ENCODE assay signal across 14 cellular contexts in the genomic region with DNA sequence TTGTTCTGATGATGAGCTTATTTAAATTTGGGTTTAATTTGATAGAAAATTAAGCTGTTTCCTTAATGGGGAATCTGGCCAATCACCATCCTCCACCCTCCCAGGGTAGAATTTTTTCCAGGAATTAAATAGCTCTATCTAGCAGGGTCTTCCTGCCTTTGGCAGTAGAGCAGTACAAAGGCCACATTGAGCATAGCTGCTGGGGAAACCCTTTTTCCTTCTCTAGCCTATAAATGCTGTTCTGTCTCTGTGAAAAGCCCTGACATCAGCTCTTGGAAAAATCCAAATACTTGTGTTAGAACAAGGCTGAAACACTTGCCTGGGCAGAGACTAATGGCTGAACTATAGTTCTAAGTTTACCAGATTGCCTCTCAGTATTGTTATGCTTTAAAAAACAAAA. TPM values are rescaled to one million over a fixed set of nuclear protein-coding genes. Genes with fewer than 3 reads are reported as not detected.
DNase-seq lines count a peak whose midpoint lies in the region; ATAC-seq and TF ChIP-seq lines count a peak whose summit lies in the region.
"Had no signal": no experiment of that assay in that cellular context is flagged by ENCODE, and none has a peak within 500 bp of the region (broad histone marks: within the 10 kb centered on the region; RNA-seq: fewer than 3 reads in every experiment).

No MANE protein-coding gene starts in this region.

- intact Hi-C loops in gastrocnemius medialis (cut with DNase I; ENCODE audit: low total_unique reads) = loop anchor here (2.0 kb wide), 1 partner anchor 16 kb away; no protein-coding TSS in a partner anchor

- no peak for TF ChIP-seq CTCF in RWPE2 (IDR thresholded peaks at IDR 0.05; ENCODE audit: poor library complexity, severe bottlenecking)
- TF ChIP-seq CTCF in gastrocnemius medialis (IDR thresholded peaks at IDR 0.05 in 4 of 5, conservative IDR thresholded peaks at IDR 0.05 in 1 of 5) = no peak

- H3K4me1 ChIP-seq in RWPE2 (ENCODE audit: insufficient read depth, poor library complexity, severe bottlenecking) (peaks cover 30% of the 10 kb centered on the region), gastrocnemius medialis (peaks cover 59 to 62% of the 10 kb centered on the region in 2 donors)

- 0 out of 2 replicates have a peak, but pooled peaks cover 4% of the 10 kb centered on the region for H3K36me3 ChIP-seq in RWPE2 (ENCODE audit: low read depth)
- no peaks in the 10 kb centered on the region for H3K36me3 ChIP-seq in gastrocnemius medialis
- H3K36me3 ChIP-seq: BLaER1 treated with 17β-estradiol and CSF1 and Interleukin-3, amounts not matched to agents 10 nM and 100 nM; breast epithelium had no signal

- H3K27me3 ChIP-seq in RWPE2 (ENCODE audit: insufficient read depth, poor library complexity, severe bottlenecking) = no peaks in the 10 kb centered on the region
- H3K27me3 ChIP-seq in gastrocnemius medialis = no peaks in the 10 kb centered on the region
- H3K27me3 ChIP-seq: BLaER1 treated with 17β-estradiol and CSF1 and Interleukin-3, amounts not matched to agents 10 nM and 100 nM; breast epithelium had no signal

- TF ChIP-seq POLR2A in gastrocnemius medialis (IDR thresholded peaks at IDR 0.05) = no peak

- ATAC-seq in RWPE2 (ENCODE audit: low read depth) (no peak), gastrocnemius medialis (peak in 1 of 2 donors; percentile 28), GM18873 (IDR thresholded peaks at IDR 0.05; ENCODE audit: low FRiP score, unreplicated experiment) (no peak)

- in situ Hi-C loops in gastrocnemius medialis (cut with MboI; ENCODE audit: low sequenced_read_pairs in 4 of 4) = no loop called here

- H3K9me3 ChIP-seq in RWPE2 (ENCODE audit: severe bottlenecking) (peaks cover 4% of the 10 kb centered on the region), gastrocnemius medialis (no peaks in the 10 kb centered on the region)
- H3K9me3 ChIP-seq: breast epithelium had no signal

- H3K27ac ChIP-seq in RWPE2 (ENCODE audit: poor library complexity, severe bottlenecking) = peak overlapping the region; percentile 34
- peak overlapping the region; percentile 74 to 79 (median 77) for H3K27ac ChIP-seq in gastrocnemius medialis
- H3K27ac ChIP-seq: BLaER1 treated with 17β-estradiol and CSF1 and Interleukin-3, amounts not matched to agents 10 nM and 100 nM; breast epithelium had no signal

- H3K4me3 ChIP-seq in RWPE2 (ENCODE audit: severe bottlenecking) (no peak overlapping the region), gastrocnemius medialis (no peak overlapping the region)
- H3K4me3 ChIP-seq: BLaER1 treated with 17β-estradiol and CSF1 and Interleukin-3, amounts not matched to agents 10 nM and 100 nM; breast epithelium had no signal

- DNase-seq in RWPE2 (ENCODE audit: low spot score) = no peak
- peak; percentile 53 for DNase-seq in epidermal melanocyte (ENCODE audit: insufficient read length, low spot score)
- DNase-seq in lung microvascular endothelial cell (ENCODE audit: low read depth in 2 of 2) = peak; percentile 38 to 88
- no peak for DNase-seq in gastrocnemius medialis
- DNase-seq in cerebellar cortex (ENCODE audit: low spot score) = no peak
- DNase-seq in activated CD4-positive, alpha-beta T cell treated with anti-CD3 and anti-CD28 coated beads, Interleukin-2, amount 50 U/mL, for 1 hour = no peak
- DNase-seq in HK-2 (ENCODE audit: unreplicated experiment) = no peak
- DNase-seq: activated CD4-positive, alpha-beta T cell treated with anti-CD3 and anti-CD28 coated beads for 4 hours; GDM1; MM.1S; NCI-H526 treated with DMSO at 0.1 percent for 48 hours had no signal

RNA-seq across cellular contexts. Expression of a gene that starts 55.1 kb away (rescaled TPM):
- total RNA-seq in lung microvascular endothelial cell (86.1 and 134 TPM in 2 replicates), gastrocnemius medialis (10 to 100 TPM; 52.9 to 77.3 (median 61.4) TPM)

Comparison
In these comparisons a context has a peak if more than half of its experiments do, and no peak if none do; other contexts are left out.
1. DNase-seq: peak in epidermal melanocyte (single experiment) and lung microvascular endothelial cell (2 of 2); none in RWPE2 (single experiment), gastrocnemius medialis (0 of 2), cerebellar cortex (single experiment), activated CD4-positive, alpha-beta T cell treated with anti-CD3 and anti-CD28 coated beads, Interleukin-2, amount 50 U/mL, for 1 hour (single experiment) and HK-2 (single experiment).